9 cellular contexts compared by ENCODE assay signal in the genomic region with DNA sequence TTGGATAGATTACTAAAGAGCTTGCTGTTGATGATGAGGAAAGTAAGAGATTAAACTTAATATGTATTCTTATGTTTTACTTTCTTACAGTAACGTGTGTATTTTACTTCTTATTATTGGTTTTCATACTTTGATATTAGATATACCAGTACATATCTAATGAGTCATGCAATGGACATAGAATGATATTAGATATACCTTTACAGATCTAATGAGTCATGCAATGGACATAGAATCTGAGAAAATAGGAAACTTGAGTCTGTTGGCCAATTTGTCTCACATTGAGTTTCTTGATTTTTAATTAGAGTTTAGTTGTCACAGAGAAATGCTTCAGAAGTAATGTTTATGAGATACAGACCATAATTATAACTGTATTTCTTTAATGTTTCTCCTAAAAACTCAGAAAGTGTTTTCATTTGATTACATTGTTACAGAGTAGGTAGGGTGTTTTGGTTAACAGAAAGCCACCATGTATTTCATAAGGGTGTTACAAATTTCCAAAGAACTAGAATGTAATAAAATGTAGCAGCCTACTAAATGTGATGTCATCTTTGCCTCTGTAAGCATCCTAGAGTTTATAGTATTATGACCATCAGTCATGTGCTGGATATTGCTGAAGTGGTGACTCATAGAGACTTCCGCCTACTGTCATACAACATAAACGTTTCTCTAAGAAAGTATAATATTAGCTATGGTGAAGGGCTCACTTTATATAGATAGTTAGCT. TPM values are rescaled to one million over a fixed set of nuclear protein-coding genes. Genes with fewer than 3 reads are reported as not detected.
DNase-seq lines count a peak whose midpoint lies in the region; ATAC-seq and TF ChIP-seq lines count a peak whose summit lies in the region.
"Had no signal": no experiment of that assay in that cellular context is flagged by ENCODE, and none has a peak within 500 bp of the region (broad histone marks: within the 10 kb centered on the region; RNA-seq: fewer than 3 reads in every experiment).

No MANE protein-coding gene starts in this region.

- peak overlapping the region; percentile 69 for H3K27ac Mint-ChIP-seq in chondrocyte (ENCODE audit: unreplicated experiment)
- H3K27ac Mint-ChIP-seq: activated CD4-positive, alpha-beta memory T cell treated with anti-CD3 and anti-CD28 coated beads for 36 hours had no signal

- no peaks in the 10 kb centered on the region for H3K9me3 Mint-ChIP-seq in chondrocyte (ENCODE audit: low read depth)
- H3K9me3 Mint-ChIP-seq: activated CD4-positive, alpha-beta memory T cell treated with anti-CD3 and anti-CD28 coated beads for 36 hours had no signal

- H3K4me1 Mint-ChIP-seq in chondrocyte (ENCODE audit: low read depth), result peaks cover 25% of the 10 kb centered on the region

- no peaks in the 10 kb centered on the region for H3K36me3 Mint-ChIP-seq in chondrocyte (ENCODE audit: low read depth)
- H3K36me3 Mint-ChIP-seq: activated CD4-positive, alpha-beta memory T cell treated with anti-CD3 and anti-CD28 coated beads for 36 hours had no signal

- DNase-seq in EH (ENCODE audit: low read depth) (peak; percentile 89), MV-4-11 (lab: John Stamatoyannopoulos, UW) (peak; percentile 90), chondrocyte (ENCODE audit: low spot score) (no peak), non-pigmented ciliary epithelial cell (ENCODE audit: low read depth) (peak; percentile 68), NCI-H446 treated with DMSO at 0.1 percent for 48 hours (lab: John Stamatoyannopoulos, UW) (no peak)
- DNase-seq in activated T-cell treated with anti-CD3 and anti-CD28 coated beads, Interleukin-2, amount 50 U/mL, for 1 hour, result no peak
- DNase-seq in stimulated activated CD4-positive, alpha-beta T cell treated with anti-CD3 and anti-CD28 coated beads, Interleukin-12 subunit alpha, Interleukin-12 subunit beta, amount 100 ng/mL, for 4 hours, result no peak
- DNase-seq: activated CD4-positive, alpha-beta memory T cell treated with anti-CD3 and anti-CD28 coated beads for 36 hours had no signal

- no peak overlapping the region for H3K4me3 Mint-ChIP-seq in chondrocyte (ENCODE audit: unreplicated experiment)
- H3K4me3 Mint-ChIP-seq: activated CD4-positive, alpha-beta memory T cell treated with anti-CD3 and anti-CD28 coated beads for 36 hours had no signal

- ATAC-seq in HG03520 (IDR thresholded peaks at IDR 0.05; ENCODE audit: unreplicated experiment), result no peak

- H3K27me3 Mint-ChIP-seq in chondrocyte (ENCODE audit: low read depth), result no peaks in the 10 kb centered on the region

- TF ChIP-seq CTCF in chondrocyte (IDR thresholded peaks at IDR 0.05), result no peak

RNA-seq across cellular contexts. Expression of gene GAS2L3, which starts 3.0 kb away (rescaled TPM):
- 3.6 to 6.3 TPM (median 5.6 TPM) in 3 replicates for total RNA-seq in chondrocyte

Comparison
In these comparisons a context has a peak if more than half of its experiments do, and no peak if none do; other contexts are left out.
1. DNase-seq: peak in EH (single experiment), MV-4-11 (single experiment) and non-pigmented ciliary epithelial cell (single experiment); none in chondrocyte (single experiment), activated T-cell treated with anti-CD3 and anti-CD28 coated beads, Interleukin-2, amount 50 U/mL, for 1 hour (single experiment), stimulated activated CD4-positive, alpha-beta T cell treated with anti-CD3 and anti-CD28 coated beads, Interleukin-12 subunit alpha, Interleukin-12 subunit beta, amount 100 ng/mL, for 4 hours (single experiment) and NCI-H446 treated with DMSO at 0.1 percent for 48 hours (single experiment).